34 cellular contexts compared by ENCODE assay signal in the genomic region with DNA sequence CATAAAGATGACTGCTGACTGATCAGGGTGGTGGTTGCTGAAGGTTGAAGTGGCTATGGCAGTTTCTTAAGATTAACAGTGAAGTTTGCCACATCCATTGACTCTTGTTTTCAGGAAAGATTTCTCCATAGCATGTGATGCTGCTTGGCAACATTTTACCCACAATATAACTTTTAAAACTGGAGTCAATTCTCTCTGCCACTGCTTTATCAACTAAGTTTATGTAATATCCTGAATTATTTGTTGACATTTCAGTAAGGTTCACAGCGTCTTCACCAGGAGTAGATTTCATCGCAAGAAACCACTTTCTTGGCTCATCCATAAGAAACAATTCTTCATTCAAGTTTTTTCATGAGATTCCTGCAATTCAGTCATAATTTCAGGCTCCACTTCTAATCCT.
"Had no signal": no experiment of that assay in that cellular context is flagged by ENCODE, and none has a peak within 500 bp of the region (broad histone marks: within the 10 kb centered on the region; RNA-seq: fewer than 3 reads in every experiment).

No MANE protein-coding gene starts in this region.

- DNase-seq: activated CD4-positive, alpha-beta memory T cell treated with anti-CD3 and anti-CD28 coated beads for 36 hours; activated CD4-positive, alpha-beta T cell treated with anti-CD3 and anti-CD28 coated beads for 36 hours; activated CD4-positive, alpha-beta T cell treated with anti-CD3 and anti-CD28 coated beads, Interleukin-2, amount 10 ng/mL, durations not matched to agents 24 days and 14 days; activated CD4-positive, CD25-positive, alpha-beta regulatory T cell; activated CD4-positive, CD25-positive, alpha-beta regulatory T cell treated with anti-CD3 and anti-CD28 coated beads, Interleukin-2, amount 50 U/mL, for 72 hours; activated CD8-positive, alpha-beta memory T cell treated with anti-CD3 and anti-CD28 coated beads, Interleukin-2, amount 10 ng/mL, durations not matched to agents 7 days and 5 days; activated CD8-positive, alpha-beta memory T cell treated with anti-CD3 and anti-CD28 coated beads, Interleukin-2, amount 50 U/mL, for 4 hours; activated CD8-positive, alpha-beta T cell treated with anti-CD3 and anti-CD28 coated beads, Interleukin-2, amount 10 ng/mL, durations not matched to agents 7 days and 5 days; activated effector memory CD4-positive, alpha-beta T cell treated with anti-CD3 and anti-CD28 coated beads, Interleukin-2, amount 50 U/mL, for 16 hours; activated naive CD4-positive, alpha-beta T cell treated with anti-CD3 and anti-CD28 coated beads for 36 hours; activated naive CD8-positive, alpha-beta T cell treated with anti-CD3 and anti-CD28 coated beads for 36 hours; activated naive CD8-positive, alpha-beta T cell treated with anti-CD3 and anti-CD28 coated beads, Interleukin-2, amount 50 U/mL, for 24 hours; activated T-cell treated with anti-CD3 and anti-CD28 coated beads, Interleukin-2, amount 50 U/mL, for 1 hour; activated T-cell treated with anti-CD3 and anti-CD28 coated beads, Interleukin-2, amount 50 U/mL, for 48 hours; adrenal gland; brain microvascular endothelial cell; effector CD8-positive, alpha-beta T cell; esophagus squamous epithelium; foreskin keratinocyte; gastrocnemius medialis; glutamatergic neuron; heart left ventricle; T-helper 2 cell had no signal

- H3K27ac Mint-ChIP-seq: activated CD4-positive, alpha-beta memory T cell treated with anti-CD3 and anti-CD28 coated beads for 36 hours; activated CD4-positive, alpha-beta T cell treated with anti-CD3 and anti-CD28 coated beads for 36 hours; activated CD4-positive, alpha-beta T cell treated with anti-CD3 and anti-CD28 coated beads, Interleukin-2, amount 10 ng/mL, durations not matched to agents 24 days and 14 days; activated CD8-positive, alpha-beta memory T cell treated with anti-CD3 and anti-CD28 coated beads, Interleukin-2, amount 10 ng/mL, durations not matched to agents 7 days and 5 days; activated CD8-positive, alpha-beta T cell treated with anti-CD3 and anti-CD28 coated beads, Interleukin-2, amount 10 ng/mL, durations not matched to agents 7 days and 5 days; activated naive CD4-positive, alpha-beta T cell treated with anti-CD3 and anti-CD28 coated beads for 36 hours; activated naive CD4-positive, alpha-beta T cell treated with anti-CD3 and anti-CD28 coated beads, Interleukin-2, amount 50 U/mL, for 24 hours; activated naive CD8-positive, alpha-beta T cell treated with anti-CD3 and anti-CD28 coated beads for 36 hours; activated naive CD8-positive, alpha-beta T cell treated with anti-CD3 and anti-CD28 coated beads, Interleukin-2, amount 50 U/mL, for 24 hours; activated T-helper 1 cell treated with anti-CD3 and anti-CD28 coated beads, Interleukin-12 subunit alpha, Interleukin-12 subunit beta, Interleukin-2, Interleukin-4 antibody, amounts not matched to agents 30 ng/mL and 10 ng/mL and 1 ng/mL, durations not matched to agents 14 hours and 24 hours and 36 hours; activated T-helper 2 cell treated with anti-CD3 and anti-CD28 coated beads, Interferon-gamma antibody, Interleukin-2, Interleukin-4, amounts not matched to agents 10 μg/mL and 5 μg/mL and 100 μg/mL, durations not matched to agents 14 hours and 24 hours and 36 hours; dendritic cell treated with granulocyte-macrophage colony-stimulating factor and Interleukin-4, amounts not matched to agents 40 ng/mL and 50 ng/mL, for 4 days had no signal

- H3K4me1 ChIP-seq: gastrocnemius medialis had no signal

- FAIRE-seq: bronchial epithelial cell, endometrium, endothelial cell of umbilical vein had no signal

- H3K27me3 Mint-ChIP-seq: activated CD4-positive, alpha-beta memory T cell treated with anti-CD3 and anti-CD28 coated beads for 36 hours; activated CD4-positive, alpha-beta T cell treated with anti-CD3 and anti-CD28 coated beads for 36 hours; activated CD4-positive, alpha-beta T cell treated with anti-CD3 and anti-CD28 coated beads, Interleukin-2, amount 10 ng/mL, durations not matched to agents 24 days and 14 days; activated CD8-positive, alpha-beta memory T cell treated with anti-CD3 and anti-CD28 coated beads, Interleukin-2, amount 10 ng/mL, durations not matched to agents 7 days and 5 days; activated naive CD4-positive, alpha-beta T cell treated with anti-CD3 and anti-CD28 coated beads, Interleukin-2, amount 50 U/mL, for 24 hours; activated naive CD8-positive, alpha-beta T cell treated with anti-CD3 and anti-CD28 coated beads for 36 hours; activated naive CD8-positive, alpha-beta T cell treated with anti-CD3 and anti-CD28 coated beads, Interleukin-2, amount 50 U/mL, for 24 hours; central memory CD8-positive, alpha-beta T cell; dendritic cell treated with granulocyte-macrophage colony-stimulating factor and Interleukin-4, amounts not matched to agents 40 ng/mL and 50 ng/mL, for 4 days had no signal

- H3K4me3 ChIP-seq: adrenal gland, ascending aorta, coronary artery, esophagus squamous epithelium, gastrocnemius medialis, heart left ventricle had no signal

- H3K9me3 Mint-ChIP-seq: activated naive CD4-positive, alpha-beta T cell treated with anti-CD3 and anti-CD28 coated beads for 36 hours; activated naive CD4-positive, alpha-beta T cell treated with anti-CD3 and anti-CD28 coated beads, Interleukin-2, amount 50 U/mL, for 24 hours; activated naive CD8-positive, alpha-beta T cell treated with anti-CD3 and anti-CD28 coated beads, Interleukin-2, amount 50 U/mL, for 24 hours; activated T-helper 2 cell treated with anti-CD3 and anti-CD28 coated beads, Interferon-gamma antibody, Interleukin-2, Interleukin-4, amounts not matched to agents 10 μg/mL and 5 μg/mL and 100 μg/mL, durations not matched to agents 14 hours and 24 hours and 36 hours; central memory CD8-positive, alpha-beta T cell; dendritic cell treated with granulocyte-macrophage colony-stimulating factor and Interleukin-4, amounts not matched to agents 40 ng/mL and 50 ng/mL, for 4 days had no signal

- H3K4me3 Mint-ChIP-seq: activated CD4-positive, alpha-beta memory T cell treated with anti-CD3 and anti-CD28 coated beads for 36 hours; activated CD4-positive, alpha-beta T cell treated with anti-CD3 and anti-CD28 coated beads for 36 hours; activated CD4-positive, alpha-beta T cell treated with anti-CD3 and anti-CD28 coated beads, Interleukin-2, amount 10 ng/mL, durations not matched to agents 24 days and 14 days; activated CD8-positive, alpha-beta memory T cell treated with anti-CD3 and anti-CD28 coated beads, Interleukin-2, amount 10 ng/mL, durations not matched to agents 7 days and 5 days; activated CD8-positive, alpha-beta T cell treated with anti-CD3 and anti-CD28 coated beads, Interleukin-2, amount 10 ng/mL, durations not matched to agents 7 days and 5 days; activated naive CD4-positive, alpha-beta T cell treated with anti-CD3 and anti-CD28 coated beads for 36 hours; activated naive CD4-positive, alpha-beta T cell treated with anti-CD3 and anti-CD28 coated beads, Interleukin-2, amount 50 U/mL, for 24 hours; activated naive CD8-positive, alpha-beta T cell treated with anti-CD3 and anti-CD28 coated beads for 36 hours; activated naive CD8-positive, alpha-beta T cell treated with anti-CD3 and anti-CD28 coated beads, Interleukin-2, amount 50 U/mL, for 24 hours; activated T-helper 1 cell treated with anti-CD3 and anti-CD28 coated beads, Interleukin-12 subunit alpha, Interleukin-12 subunit beta, Interleukin-2, Interleukin-4 antibody, amounts not matched to agents 30 ng/mL and 10 ng/mL and 1 ng/mL, durations not matched to agents 14 hours and 24 hours and 36 hours; central memory CD8-positive, alpha-beta T cell; dendritic cell treated with granulocyte-macrophage colony-stimulating factor and Interleukin-4, amounts not matched to agents 40 ng/mL and 50 ng/mL, for 4 days had no signal

- ATAC-seq: activated CD4-positive, alpha-beta T cell treated with anti-CD3 and anti-CD28 coated beads for 36 hours; activated CD8-positive, alpha-beta memory T cell treated with anti-CD3 and anti-CD28 coated beads, Interleukin-2, amount 10 ng/mL, durations not matched to agents 7 days and 5 days; activated CD8-positive, alpha-beta T cell treated with anti-CD3 and anti-CD28 coated beads, Interleukin-2, amount 10 ng/mL, durations not matched to agents 7 days and 5 days; activated naive CD8-positive, alpha-beta T cell treated with anti-CD3 and anti-CD28 coated beads, Interleukin-2, amount 50 U/mL, for 24 hours; foreskin keratinocyte; gastrocnemius medialis; heart left ventricle had no signal

- H3K4me1 Mint-ChIP-seq: activated CD4-positive, alpha-beta T cell treated with anti-CD3 and anti-CD28 coated beads for 36 hours; activated CD8-positive, alpha-beta memory T cell treated with anti-CD3 and anti-CD28 coated beads, Interleukin-2, amount 10 ng/mL, durations not matched to agents 7 days and 5 days; activated naive CD4-positive, alpha-beta T cell treated with anti-CD3 and anti-CD28 coated beads, Interleukin-2, amount 50 U/mL, for 24 hours; activated naive CD8-positive, alpha-beta T cell treated with anti-CD3 and anti-CD28 coated beads for 36 hours; activated naive CD8-positive, alpha-beta T cell treated with anti-CD3 and anti-CD28 coated beads, Interleukin-2, amount 50 U/mL, for 24 hours had no signal

- H3K27ac ChIP-seq: adrenal gland, ascending aorta, brain microvascular endothelial cell, coronary artery, epithelial cell of prostate, esophagus squamous epithelium, foreskin keratinocyte, gastrocnemius medialis, heart left ventricle had no signal

- H3K36me3 ChIP-seq: adrenal gland, ascending aorta, brain microvascular endothelial cell, esophagus squamous epithelium, gastrocnemius medialis, heart left ventricle had no signal

- H3K27me3 ChIP-seq: adrenal gland, ascending aorta, brain microvascular endothelial cell, esophagus squamous epithelium, foreskin keratinocyte, gastrocnemius medialis, heart left ventricle had no signal

- H3K9me3 ChIP-seq: adrenal gland, esophagus squamous epithelium, gastrocnemius medialis had no signal
